In genomic region chr17:83004791-83005380, GRCh38 we compare ENCODE assay signal across 28 cellular contexts.
"Had no signal": no experiment of that assay in that cellular context is flagged by ENCODE, and none has a peak within 500 bp of the region (broad histone marks: within the 10 kb centered on the region; RNA-seq: fewer than 3 reads in every experiment).

No MANE protein-coding gene starts in this region.

- H3K27ac ChIP-seq: adrenal gland, cardiac muscle cell, colonic mucosa, heart left ventricle, left ventricle myocardium inferior, right lobe of liver, skin epidermis, WERI-Rb-1 had no signal

- H3K27me3 Mint-ChIP-seq: activated CD4-positive, alpha-beta memory T cell treated with anti-CD3 and anti-CD28 coated beads for 36 hours; activated CD4-positive, alpha-beta T cell treated with anti-CD3 and anti-CD28 coated beads, Interleukin-2, amount 10 ng/mL, durations not matched to agents 24 days and 14 days; activated naive CD8-positive, alpha-beta T cell treated with anti-CD3 and anti-CD28 coated beads for 36 hours; brain; natural killer cell treated with Interleukin-12 subunit alpha and Interleukin-12 subunit beta and Interleukin-15 and Interleukin-18, amount 100 ng/mL, for 72 hours; stimulated activated memory B cell treated with anti-CD40 and anti-IgM and Interleukin-4, amounts not matched to agents 10 μg/mL and 1 μg/mL and 100 μg/mL, for 72 hours; stimulated activated naive CD8-positive, alpha-beta T cell treated with anti-CD3 and anti-CD28 coated beads, Interleukin-15, amount 100 ng/mL, for 72 hours; type B pancreatic cell had no signal

- H3K4me1 Mint-ChIP-seq: activated CD4-positive, alpha-beta T cell treated with anti-CD3 and anti-CD28 coated beads, Interleukin-2, amount 10 ng/mL, durations not matched to agents 24 days and 14 days; stimulated activated memory B cell treated with anti-CD40 and anti-IgM and Interleukin-4, amounts not matched to agents 10 μg/mL and 1 μg/mL and 100 μg/mL, for 72 hours; stimulated activated naive CD8-positive, alpha-beta T cell treated with anti-CD3 and anti-CD28 coated beads, Interleukin-15, amount 100 ng/mL, for 72 hours had no signal

- H3K9me3 Mint-ChIP-seq: activated CD4-positive, alpha-beta memory T cell treated with anti-CD3 and anti-CD28 coated beads for 36 hours; activated CD4-positive, alpha-beta T cell treated with anti-CD3 and anti-CD28 coated beads, Interleukin-2, amount 10 ng/mL, durations not matched to agents 24 days and 14 days; activated naive CD8-positive, alpha-beta T cell treated with anti-CD3 and anti-CD28 coated beads for 36 hours; natural killer cell treated with Interleukin-12 subunit alpha and Interleukin-12 subunit beta and Interleukin-15 and Interleukin-18, amount 100 ng/mL, for 72 hours; stimulated activated memory B cell treated with anti-CD40 and anti-IgM and Interleukin-4, amounts not matched to agents 10 μg/mL and 1 μg/mL and 100 μg/mL, for 72 hours; stimulated activated naive CD8-positive, alpha-beta T cell treated with anti-CD3 and anti-CD28 coated beads, Interleukin-15, amount 100 ng/mL, for 72 hours; type B pancreatic cell had no signal

- H3K27ac Mint-ChIP-seq: activated CD4-positive, alpha-beta memory T cell treated with anti-CD3 and anti-CD28 coated beads for 36 hours; activated CD4-positive, alpha-beta T cell treated with anti-CD3 and anti-CD28 coated beads, Interleukin-2, amount 10 ng/mL, durations not matched to agents 24 days and 14 days; activated naive CD8-positive, alpha-beta T cell treated with anti-CD3 and anti-CD28 coated beads for 36 hours; brain; natural killer cell treated with Interleukin-12 subunit alpha and Interleukin-12 subunit beta and Interleukin-15 and Interleukin-18, amount 100 ng/mL, for 72 hours; stimulated activated memory B cell treated with anti-CD40 and anti-IgM and Interleukin-4, amounts not matched to agents 10 μg/mL and 1 μg/mL and 100 μg/mL, for 72 hours; type B pancreatic cell had no signal

- DNase-seq: activated CD4-positive, alpha-beta memory T cell treated with anti-CD3 and anti-CD28 coated beads for 36 hours; activated CD4-positive, CD25-positive, alpha-beta regulatory T cell treated with anti-CD3 and anti-CD28 coated beads, Interleukin-2, amount 50 U/mL, for 72 hours; activated naive CD4-positive, alpha-beta T cell; activated naive CD8-positive, alpha-beta T cell treated with anti-CD3 and anti-CD28 coated beads for 36 hours; activated T-cell treated with anti-CD3 and anti-CD28 coated beads, Interleukin-2, amount 50 U/mL, for 48 hours; adrenal gland; aorta; cerebellar nuclear complex; colonic mucosa; foreskin fibroblast; heart left ventricle; left ventricle myocardium inferior; mucosa of descending colon; posterior cingulate gyrus; right lobe of liver; stimulated activated CD4-positive, alpha-beta T cell treated with anti-CD3 and anti-CD28 coated beads, Interleukin-4, amount 100 ng/mL, for 24 hours; stimulated activated CD8-positive, alpha-beta memory T cell treated with anti-CD3 and anti-CD28 coated beads, Interleukin-4, amount 100 ng/mL, for 48 hours; stimulated activated naive CD8-positive, alpha-beta T cell treated with anti-CD3 and anti-CD28 coated beads, Interleukin-15, amount 100 ng/mL, for 72 hours; substantia nigra; WERI-Rb-1 had no signal

- H3K36me3 ChIP-seq: cardiac muscle cell, colonic mucosa, right lobe of liver had no signal

- H3K4me1 ChIP-seq: adrenal gland, colonic mucosa, right lobe of liver had no signal

- H3K4me3 Mint-ChIP-seq: activated CD4-positive, alpha-beta memory T cell treated with anti-CD3 and anti-CD28 coated beads for 36 hours; activated CD4-positive, alpha-beta T cell treated with anti-CD3 and anti-CD28 coated beads, Interleukin-2, amount 10 ng/mL, durations not matched to agents 24 days and 14 days; activated naive CD8-positive, alpha-beta T cell treated with anti-CD3 and anti-CD28 coated beads for 36 hours; brain; natural killer cell treated with Interleukin-12 subunit alpha and Interleukin-12 subunit beta and Interleukin-15 and Interleukin-18, amount 100 ng/mL, for 72 hours; stimulated activated memory B cell treated with anti-CD40 and anti-IgM and Interleukin-4, amounts not matched to agents 10 μg/mL and 1 μg/mL and 100 μg/mL, for 72 hours; stimulated activated naive CD8-positive, alpha-beta T cell treated with anti-CD3 and anti-CD28 coated beads, Interleukin-15, amount 100 ng/mL, for 72 hours; type B pancreatic cell had no signal

- H3K4me3 ChIP-seq: adrenal gland, cardiac muscle cell, colonic mucosa, heart left ventricle, left ventricle myocardium inferior, lung, mucosa of descending colon, right lobe of liver, skin epidermis had no signal

- ATAC-seq: heart left ventricle; mucosa of descending colon; natural killer cell treated with Interleukin-12 subunit alpha and Interleukin-12 subunit beta and Interleukin-15 and Interleukin-18, amount 100 ng/mL, for 72 hours; right lobe of liver; stimulated activated memory B cell treated with anti-CD40 and anti-IgM and Interleukin-4, amounts not matched to agents 10 μg/mL and 1 μg/mL and 100 μg/mL, for 72 hours; stimulated activated naive CD8-positive, alpha-beta T cell treated with anti-CD3 and anti-CD28 coated beads, Interleukin-15, amount 100 ng/mL, for 72 hours had no signal

- H3K27me3 ChIP-seq: adrenal gland, cardiac muscle cell, colonic mucosa, heart left ventricle, right lobe of liver had no signal

- H3K9me3 ChIP-seq: adrenal gland, colonic mucosa, heart left ventricle, left ventricle myocardium inferior, mucosa of descending colon, right lobe of liver had no signal
